2 cellular contexts compared by ENCODE assay signal in genomic region chr4:76559236-76560071, GRCh38.
TF ChIP-seq lines count a peak whose summit lies in the region.

No MANE protein-coding gene starts in this region.

TF ChIP-seq in IMR-90, 13 proteins besides CTCF, POLR2A, EP300 and RAD21 (continued from another document):
- no peak for TF ChIP-seq ELK1 (IDR thresholded peaks at IDR 0.05; ENCODE audit: borderline replicate concordance, low read depth, low read length)
- TF ChIP-seq FOS (IDR thresholded peaks at IDR 0.05; ENCODE audit: low read depth, low read length): no peak
- no peak for TF ChIP-seq CEBPB (IDR thresholded peaks at IDR 0.05; ENCODE audit: low read depth, low read length)
- TF ChIP-seq RFX5 (IDR thresholded peaks at IDR 0.05; ENCODE audit: low read depth, low read length): no peak
- no peak for TF ChIP-seq USF2 (IDR thresholded peaks at IDR 0.05; ENCODE audit: low read depth, low read length)
- TF ChIP-seq SMC3 (IDR thresholded peaks at IDR 0.05; ENCODE audit: low read depth, low read length): no peak
- TF ChIP-seq MAZ (IDR thresholded peaks at IDR 0.05; ENCODE audit: borderline replicate concordance, low read depth, low read length): no peak
- TF ChIP-seq MXI1 (IDR thresholded peaks at IDR 0.05; ENCODE audit: borderline replicate concordance, low read depth, low read length): no peak
- no peak for TF ChIP-seq CHD1 (IDR thresholded peaks at IDR 0.05; ENCODE audit: low read depth, low read length)

TF ChIP-seq in neural cell, 6 proteins besides CTCF, POLR2A, EP300 and RAD21 (continued from another document):
- TF ChIP-seq REST (IDR thresholded peaks at IDR 0.05; ENCODE audit: borderline replicate concordance) (no peak), EZH2 (IDR thresholded peaks at IDR 0.05; ENCODE audit: borderline replicate concordance, insufficient read depth, low read length, poor library complexity, severe bottlenecking) (no peak)
